In the genomic region with DNA sequence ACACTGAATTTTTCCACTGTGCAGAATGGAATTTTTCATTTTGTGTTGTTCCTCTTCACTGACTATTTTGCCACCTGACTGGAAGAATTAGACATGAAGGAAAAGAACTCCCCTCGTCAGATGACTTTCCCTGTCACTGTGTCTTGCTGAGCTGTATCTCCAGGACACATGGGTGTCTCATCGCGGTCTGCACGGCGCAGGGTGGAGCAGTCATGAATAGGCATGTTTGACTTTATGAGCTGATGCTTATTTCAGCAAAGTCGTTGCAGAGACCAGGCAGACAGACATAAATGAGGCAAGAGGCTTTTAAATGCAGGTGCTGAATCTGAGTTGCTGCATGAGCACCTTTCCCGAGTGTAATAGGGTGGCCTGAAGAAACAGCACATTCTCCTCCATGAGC, we compare ENCODE assay signal across 21 cellular contexts. TPM values are rescaled to one million over a fixed set of nuclear protein-coding genes. Genes with fewer than 3 reads are reported as not detected.
DNase-seq lines count a peak whose midpoint lies in the region; ATAC-seq and TF ChIP-seq lines count a peak whose summit lies in the region.
"Had no signal": no experiment of that assay in that cellular context is flagged by ENCODE, and none has a peak within 500 bp of the region (broad histone marks: within the 10 kb centered on the region; RNA-seq: fewer than 3 reads in every experiment).

No MANE protein-coding gene starts in this region.

- no peaks in the 10 kb centered on the region for H3K9me2 ChIP-seq in Loucy (replicated peaks; ENCODE audit: low read depth, low read length)

- no peak for DNase-seq in activated T-cell treated with anti-CD3 and anti-CD28 coated beads, Interleukin-2, amount 50 U/mL, for 24 hours
- DNase-seq in activated T-cell treated with anti-CD3 and anti-CD28 coated beads, Interleukin-2, amount 50 U/mL, for 1 hour, result no peak
- no peak for DNase-seq in activated naive CD8-positive, alpha-beta T cell treated with anti-CD3 and anti-CD28 coated beads for 36 hours
- DNase-seq in naive thymus-derived CD8-positive, alpha-beta T cell, result no peak
- DNase-seq in coronary artery (ENCODE audit: low spot score) (no peak), DMS53 treated with DMSO at 0.1 percent for 48 hours (lab: John Stamatoyannopoulos, UW; ENCODE audit: unreplicated experiment) (no peak)
- DNase-seq: activated CD4-positive, CD25-positive, alpha-beta regulatory T cell; effector memory CD8-positive, alpha-beta T cell; heart left ventricle; left ventricle myocardium inferior; NCI-H187; NCI-H226; PC-9; T1000; thyroid gland had no signal

- peaks cover 10% of the 10 kb centered on the region for H3K36me3 Mint-ChIP-seq in activated T-cell treated with anti-CD3 and anti-CD28 coated beads, Interleukin-2, amount 50 U/mL, for 24 hours (ENCODE audit: low read depth)
- H3K36me3 Mint-ChIP-seq in activated naive CD8-positive, alpha-beta T cell treated with anti-CD3 and anti-CD28 coated beads for 36 hours, result peaks cover 15% of the 10 kb centered on the region
- peaks cover 0 to 14% (median 3%) of the 10 kb centered on the region in 3 donors for H3K36me3 Mint-ChIP-seq in naive thymus-derived CD8-positive, alpha-beta T cell

- H3K4me1 Mint-ChIP-seq in activated T-cell treated with anti-CD3 and anti-CD28 coated beads, Interleukin-2, amount 50 U/mL, for 24 hours (ENCODE audit: low read depth), result peaks cover 31% of the 10 kb centered on the region
- H3K4me1 Mint-ChIP-seq in activated naive CD8-positive, alpha-beta T cell treated with anti-CD3 and anti-CD28 coated beads for 36 hours, result peaks cover 19% of the 10 kb centered on the region
- H3K4me1 Mint-ChIP-seq in naive thymus-derived CD8-positive, alpha-beta T cell, result peaks cover 9 to 41% (median 35%) of the 10 kb centered on the region in 4 donors

- POLR2A ChIA-PET in naive thymus-derived CD8-positive, alpha-beta T cell (lab: Charles Lee), result interaction anchor here (1.0 to 4.1 kb wide), 32 partner anchors 9 to 229 kb away, joined by 3 to 38 read pairs (median 6); a partner anchor contains a TSS

- H3K27ac ChIP-seq in coronary artery, result no peak overlapping the region
- H3K27ac ChIP-seq: C4-2B, heart left ventricle, left ventricle myocardium inferior, PC-9, prostate gland had no signal

- no peak for ATAC-seq in naive thymus-derived CD8-positive, alpha-beta T cell
- ATAC-seq in GM21723 (IDR thresholded peaks at IDR 0.05; ENCODE audit: unreplicated experiment), result no peak

- H3K9me3 ChIP-seq in Loucy (ENCODE audit: insufficient read depth, low read depth, low read length), result peaks cover 11% of the 10 kb centered on the region
- H3K9me3 ChIP-seq: prostate gland, thyroid gland had no signal

- TF ChIP-seq CTCF in Loucy (conservative IDR thresholded peaks at IDR 0.05; ENCODE audit: low read length) (no peak), coronary artery (IDR thresholded peaks at IDR 0.05) (no peak)

- peak overlapping the region; percentile 48 for H3K27ac Mint-ChIP-seq in activated T-cell treated with anti-CD3 and anti-CD28 coated beads, Interleukin-2, amount 50 U/mL, for 24 hours
- H3K27ac Mint-ChIP-seq in activated naive CD8-positive, alpha-beta T cell treated with anti-CD3 and anti-CD28 coated beads for 36 hours, result peak overlapping the region; percentile 72
- peak overlapping the region in 7 of 10 donors; percentile 52 to 84 (median 66) for H3K27ac Mint-ChIP-seq in naive thymus-derived CD8-positive, alpha-beta T cell
- H3K27ac Mint-ChIP-seq: effector memory CD8-positive, alpha-beta T cell had no signal

- H3K9me3 Mint-ChIP-seq in activated T-cell treated with anti-CD3 and anti-CD28 coated beads, Interleukin-2, amount 50 U/mL, for 24 hours, result peaks cover 8% of the 10 kb centered on the region
- H3K9me3 Mint-ChIP-seq in activated naive CD8-positive, alpha-beta T cell treated with anti-CD3 and anti-CD28 coated beads for 36 hours, result peaks cover 19% of the 10 kb centered on the region
- H3K9me3 Mint-ChIP-seq in naive thymus-derived CD8-positive, alpha-beta T cell, result peaks cover 0 to 17% (median 9%) of the 10 kb centered on the region in 9 donors

- no peak overlapping the region for H2AFZ ChIP-seq in Loucy (ENCODE audit: low read length)
- H2AFZ ChIP-seq: PC-9 had no signal

- peaks cover 11% of the 10 kb centered on the region; the same call in 1 of the 2 replicates for H3K79me2 ChIP-seq in Loucy (ENCODE audit: insufficient read depth, low read length)

- H3K4me1 ChIP-seq in Loucy (ENCODE audit: insufficient read depth, low read length, poor library complexity, severe bottlenecking), result peaks cover 27% of the 10 kb centered on the region
- H3K4me1 ChIP-seq: left ventricle myocardium inferior, prostate gland, thyroid gland had no signal

- H3K4me2 ChIP-seq in Loucy (ENCODE audit: low read depth, low read length, poor library complexity, severe bottlenecking), result peak overlapping the region; percentile 48
- H3K4me2 ChIP-seq: PC-9 had no signal

- no peak overlapping the region for H3K4me3 Mint-ChIP-seq in activated T-cell treated with anti-CD3 and anti-CD28 coated beads, Interleukin-2, amount 50 U/mL, for 24 hours
- H3K4me3 Mint-ChIP-seq in activated naive CD8-positive, alpha-beta T cell treated with anti-CD3 and anti-CD28 coated beads for 36 hours, result peak overlapping the region; percentile 22
- H3K4me3 Mint-ChIP-seq in naive thymus-derived CD8-positive, alpha-beta T cell, result peak overlapping the region in 3 of 10 donors; percentile 37 to 41 (median 37)
- H3K4me3 Mint-ChIP-seq: effector memory CD8-positive, alpha-beta T cell had no signal

- no peaks in the 10 kb centered on the region for H3K27me3 Mint-ChIP-seq in activated T-cell treated with anti-CD3 and anti-CD28 coated beads, Interleukin-2, amount 50 U/mL, for 24 hours
- no peaks in the 10 kb centered on the region for H3K27me3 Mint-ChIP-seq in activated naive CD8-positive, alpha-beta T cell treated with anti-CD3 and anti-CD28 coated beads for 36 hours
- no peaks in the 10 kb centered on the region for H3K27me3 Mint-ChIP-seq in naive thymus-derived CD8-positive, alpha-beta T cell
- H3K27me3 Mint-ChIP-seq: effector memory CD8-positive, alpha-beta T cell had no signal

- H3K36me3 ChIP-seq in Loucy (ENCODE audit: insufficient read depth, low read length), result no peaks in the 10 kb centered on the region
- H3K36me3 ChIP-seq: heart left ventricle, left ventricle myocardium inferior, prostate gland, thyroid gland had no signal

- peak overlapping the region; percentile 33 for H3K9ac ChIP-seq in Loucy (ENCODE audit: low read depth, low read length, poor library complexity, severe bottlenecking)

- no peaks in the 10 kb centered on the region for H4K20me1 ChIP-seq in Loucy (ENCODE audit: insufficient read depth, low read length, poor library complexity, severe bottlenecking)

- H3K4me3 ChIP-seq in Loucy (ENCODE audit: low read length, poor library complexity, severe bottlenecking) (no peak overlapping the region), coronary artery (no peak overlapping the region)
- H3K4me3 ChIP-seq: heart left ventricle, K562, left ventricle myocardium inferior, PC-9, prostate gland, thyroid gland had no signal

- H3F3A ChIP-seq in Loucy (ENCODE audit: low read depth), result no peaks in the 10 kb centered on the region

- H3K27me3 ChIP-seq in Loucy (ENCODE audit: insufficient read depth, low read length, poor library complexity, severe bottlenecking), result no peaks in the 10 kb centered on the region
- H3K27me3 ChIP-seq: heart left ventricle, thyroid gland had no signal

RNA-seq across cellular contexts. Expression of a gene that starts 50.3 kb away (rescaled TPM):
- total RNA-seq in activated naive CD8-positive, alpha-beta T cell treated with anti-CD3 and anti-CD28 coated beads for 36 hours, result 100 to 1,000 TPM; 239 to 245 TPM
- total RNA-seq in naive thymus-derived CD8-positive, alpha-beta T cell, result 100 to 1,000 TPM; 565 to 573 TPM
- polyA plus RNA-seq in naive thymus-derived CD8-positive, alpha-beta T cell, result 100 to 1,000 TPM; 154 to 359 (median 176) TPM

RNA-seq across cellular contexts. Expression of a gene that starts 56.6 kb away (rescaled TPM):
- 1 to 10 TPM; 1.4 to 1.8 TPM for total RNA-seq in activated naive CD8-positive, alpha-beta T cell treated with anti-CD3 and anti-CD28 coated beads for 36 hours
- 1 to 10 TPM; 1.5 to 3.7 TPM for total RNA-seq in naive thymus-derived CD8-positive, alpha-beta T cell
- under 1 TPM in 2 of 3 donors, not detected in 1; 0.21 to 0.25 TPM for polyA plus RNA-seq in naive thymus-derived CD8-positive, alpha-beta T cell
- total RNA-seq: SK-MEL-5 had no signal
